Comparison of ENCODE assay signal across 8 cellular contexts in genomic region chr10:102627446-102628293, GRCh38. TPM values are rescaled to one million over a fixed set of nuclear protein-coding genes. Genes with fewer than 3 reads are reported as not detected.
DNase-seq lines count a peak whose midpoint lies in the region; ATAC-seq and TF ChIP-seq lines count a peak whose summit lies in the region.

No MANE protein-coding gene starts in this region.

- BruUV-seq in MCF 10A (replicated peaks; lab: Mats Ljungman, UMichigan), result no TSS peak

- H3K9me3 ChIP-seq in HEK293 (ENCODE audit: control insufficient read depth, insufficient read depth, low read depth, low read length), result no peaks in the 10 kb centered on the region
- no peaks in the 10 kb centered on the region for H3K9me3 ChIP-seq in subcutaneous abdominal adipose tissue (ENCODE audit: control insufficient read depth in 5 of 5, low read length in 5 of 5)
- no peaks in the 10 kb centered on the region for H3K9me3 ChIP-seq in CD4-positive, alpha-beta T cell (ENCODE audit: control insufficient read depth, low read length)

- H3K4me1 Mint-ChIP-seq in MCF 10A (ENCODE audit: insufficient read depth, unreplicated experiment), result peaks cover 38% of the 10 kb centered on the region
- peaks cover 7% of the 10 kb centered on the region for H3K4me1 Mint-ChIP-seq in CD4-positive, alpha-beta T cell (ENCODE audit: low read depth)

- no peaks in the 10 kb centered on the region for H3K9me3 Mint-ChIP-seq in MCF 10A (ENCODE audit: unreplicated experiment)
- no peaks in the 10 kb centered on the region for H3K9me3 Mint-ChIP-seq in CD4-positive, alpha-beta T cell

- no peaks in the 10 kb centered on the region for H3K36me3 Mint-ChIP-seq in MCF 10A (ENCODE audit: insufficient read depth, unreplicated experiment)
- H3K36me3 Mint-ChIP-seq in CD4-positive, alpha-beta T cell (ENCODE audit: low read depth), result peaks cover 13% of the 10 kb centered on the region

- CTCF ChIA-PET in HEK293 (lab: Yijun Ruan, JAX) (interaction anchor here (0.6 to 2.2 kb wide), 8 partner anchors 11 to 1628 kb away, joined by 3 to 11 read pairs (median 4); partner anchors contain the start of gene LZTS2), MCF 10A (lab: Yijun Ruan, JAX) (interaction anchor here (0.6 to 1.1 kb wide), 5 partner anchors 17 to 435 kb away, joined by 3 read pairs; partner anchors contain the start of gene TRIM8)
- CTCF ChIA-PET in CD4-positive, alpha-beta T cell (lab: Charles Lee), result no interaction called here

- no peaks in the 10 kb centered on the region for H3K27me3 ChIP-seq in subcutaneous abdominal adipose tissue (ENCODE audit: control insufficient read depth in 5 of 5, insufficient read depth in 4 of 5, low read length in 5 of 5)
- H3K27me3 ChIP-seq in CD4-positive, alpha-beta T cell (ENCODE audit: control insufficient read depth, insufficient read depth, low read length), result no peaks in the 10 kb centered on the region

- peak overlapping the region; percentile 52 to 77 (median 56) for H3K9ac ChIP-seq in subcutaneous abdominal adipose tissue (ENCODE audit: low read length in 5 of 5)

- H3K27ac ChIP-seq in HEK293 (ENCODE audit: extremely low read depth, low read depth, low read length), result peak overlapping the region; percentile 45
- peak overlapping the region; percentile 97 for H3K27ac ChIP-seq in subcutaneous abdominal adipose tissue (ENCODE audit: low read depth, low read length)
- no peak overlapping the region for H3K27ac ChIP-seq in CD4-positive, alpha-beta T cell (ENCODE audit: low read depth, low read length)

- peaks cover 0 to 17% of the 10 kb centered on the region in 2 experiments; a peak in 1 of 3 replicates for H3K36me3 ChIP-seq in HEK293 (ENCODE audit: control insufficient read depth in 2 of 2, insufficient read depth in 1 of 2, low read length in 2 of 2)
- peaks cover 0 to 25% (median 4%) of the 10 kb centered on the region in 5 donors for H3K36me3 ChIP-seq in subcutaneous abdominal adipose tissue (ENCODE audit: control insufficient read depth in 5 of 5, insufficient read depth in 5 of 5, low read length in 5 of 5)

- H3K4me1 ChIP-seq in HEK293 (ENCODE audit: control insufficient read depth, insufficient read depth, low read length) (peaks cover 7% of the 10 kb centered on the region), subcutaneous abdominal adipose tissue (ENCODE audit: control insufficient read depth in 5 of 5, insufficient read depth in 5 of 5, low read length in 5 of 5) (peaks cover 13 to 79% (median 57%) of the 10 kb centered on the region in 5 donors)

- H3K4me3 ChIP-seq in HEK293 (ENCODE audit: low read depth, low read length) (no peak overlapping the region), subcutaneous abdominal adipose tissue (ENCODE audit: low read depth in 1 of 5, low read length in 5 of 5) (no peak overlapping the region)

- no peaks in the 10 kb centered on the region for H3K27me3 Mint-ChIP-seq in MCF 10A (ENCODE audit: insufficient read depth, unreplicated experiment)
- no peaks in the 10 kb centered on the region for H3K27me3 Mint-ChIP-seq in CD4-positive, alpha-beta T cell

- H3K4me3 Mint-ChIP-seq in MCF 10A (ENCODE audit: unreplicated experiment), result no peak overlapping the region
- H3K4me3 Mint-ChIP-seq in CD4-positive, alpha-beta T cell, result no peak overlapping the region

- intact Hi-C loops in MCF 10A (cut with micrococcal nuclease), result no loop called here
- intact Hi-C loops in CD4-positive, alpha-beta T cell (cut with DNase I, micrococcal nuclease), result no loop called here

- ATAC-seq in CD4-positive, alpha-beta T cell (ENCODE audit: poor library complexity), result no peak

- DNase-seq in MCF 10A (ENCODE audit: unreplicated experiment) (peak; percentile 71), islet precursor cell (peak; percentile 78), NCI-H1105 (lab: John Stamatoyannopoulos, UW) (no peak), NCI-H187 (lab: John Stamatoyannopoulos, UW) (no peak), CD1c-positive myeloid dendritic cell (ENCODE audit: extremely low spot score) (no peak)
- DNase-seq in CD4-positive, alpha-beta T cell, result no peak

- TF ChIP-seq CTCF in HEK293 (tag by site-specific recombination; IDR thresholded peaks at IDR 0.05) (no peak), MCF 10A (IDR thresholded peaks at IDR 0.05; ENCODE audit: unreplicated experiment) (no peak)
- TF ChIP-seq CTCF in CD4-positive, alpha-beta T cell (IDR thresholded peaks at IDR 0.05), result no peak

- H3K27ac Mint-ChIP-seq in MCF 10A (ENCODE audit: low read depth, unreplicated experiment), result peak overlapping the region; percentile 53
- H3K27ac Mint-ChIP-seq in CD4-positive, alpha-beta T cell, result no peak overlapping the region

- POLR2A ChIA-PET in HEK293 (lab: Yijun Ruan, JAX) (interaction anchor here (0.5 to 4.1 kb wide), 5 partner anchors 14 to 277 kb away, joined by 3 to 18 read pairs (median 3); partner anchors contain the start of gene TRIM8), MCF 10A (lab: Yijun Ruan, JAX) (interaction anchor here (0.6 to 4.4 kb wide), 5 partner anchors 15 to 284 kb away, joined by 3 to 29 read pairs (median 3); partner anchors contain the start of genes ARL3, SFXN2 and TRIM8)
- POLR2A ChIA-PET in CD4-positive, alpha-beta T cell (lab: Charles Lee), result interaction anchor here (1.4 kb wide), 1 partner anchor 16 kb away, joined by 4 read pairs; the partner anchor contains the start of gene TRIM8

TF ChIP-seq in HEK293, 187 proteins besides CTCF, POLR2A, EP300 and RAD21 (continues in another document):
- TF ChIP-seq ZNF362 (tag by site-specific recombination; IDR thresholded peaks at IDR 0.05) (0 out of 2 replicates have a peak, but pooled peaks have one; percentile 17), KLF17 (tag by site-specific recombination; IDR thresholded peaks at IDR 0.05) (no peak), PATZ1 (tag by site-specific recombination; IDR thresholded peaks at IDR 0.05) (peak; percentile 69), ZNF48 (tag by site-specific recombination; IDR thresholded peaks at IDR 0.05) (no peak), ELK4 (IDR thresholded peaks at IDR 0.05; ENCODE audit: borderline replicate concordance, low read depth, low read length) (no peak), ZBTB48 (tag by site-specific recombination; IDR thresholded peaks at IDR 0.05) (peak; percentile 16; the same call in 1 of the 2 replicates), GLIS2 (tag by site-specific recombination; IDR thresholded peaks at IDR 0.05) (peak; percentile 74), ZNF76 (tag by site-specific recombination; IDR thresholded peaks at IDR 0.05; ENCODE audit: borderline replicate concordance, low read depth) (peak; percentile 84)

RNA-seq across cellular contexts. Expression of gene TRIM8, which starts 16.6 kb away (rescaled TPM):
- total RNA-seq in MCF 10A (2022), result 73.5 and 78.1 TPM in 2 replicates
- 10 to 100 TPM; 80.9 to 81.6 TPM for total RNA-seq in CD4-positive, alpha-beta T cell

Comparison
In these comparisons a context has a peak if more than half of its experiments do, and no peak if none do; other contexts are left out.
1. DNase-seq: peak in MCF 10A (single experiment) and islet precursor cell (single experiment); none in NCI-H1105 (single experiment), NCI-H187 (0 of 2), CD1c-positive myeloid dendritic cell (single experiment) and CD4-positive, alpha-beta T cell (0 of 10).